ENCODE assay signal across 1 cellular context in the genomic region with DNA sequence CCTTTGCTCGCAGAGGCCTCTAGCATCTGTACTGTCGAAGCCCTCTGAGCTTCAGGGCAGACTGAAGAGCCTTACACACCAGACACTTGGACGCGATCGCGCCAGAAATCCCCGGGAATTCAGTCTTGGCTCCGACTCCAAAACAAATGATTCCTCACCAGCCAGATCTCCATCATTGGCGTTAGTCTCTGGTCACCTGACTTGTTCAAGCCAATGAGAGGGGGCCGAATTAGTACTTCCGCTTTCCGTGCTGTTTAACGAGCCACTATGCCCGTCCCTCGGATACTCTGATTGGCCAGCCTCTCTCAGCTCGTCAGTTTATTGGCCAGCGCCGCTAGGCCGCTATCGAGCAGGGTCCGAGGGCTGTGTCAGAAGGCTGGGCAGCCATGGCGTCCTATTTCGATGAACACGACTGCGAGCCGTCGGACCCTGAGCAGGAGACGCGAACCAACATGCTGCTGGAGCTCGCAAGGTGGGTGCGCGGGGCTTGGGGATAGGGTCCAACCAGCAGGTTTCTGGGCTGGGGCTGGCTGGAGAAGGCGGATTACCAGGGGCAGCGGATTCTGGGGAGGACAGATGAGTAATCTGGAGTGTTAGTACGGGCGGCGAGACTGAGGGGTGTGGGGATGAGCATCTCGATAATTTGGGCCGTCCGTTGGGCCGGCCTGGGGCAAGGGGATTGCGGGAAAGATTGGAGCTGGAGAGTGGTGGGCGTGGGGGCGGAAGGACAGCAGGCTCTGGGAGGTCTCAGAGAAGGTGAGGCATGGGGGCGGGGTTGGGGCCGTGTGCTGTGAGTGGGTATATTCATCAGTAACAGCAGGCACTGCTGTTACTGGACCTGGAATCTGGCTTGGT.
A peak's percentile ranks its signal among the peaks of the same experiment; 100 is the strongest.
TF ChIP-seq lines count a peak whose summit lies in the region.

Gene RNF181, plus strand, starts transcription at position 368 of the 855 bp plus-strand sequence. Its CDS starts 19 bp downstream, at position 387.

TF ChIP-seq in K562, 482 proteins besides CTCF, POLR2A, EP300 and RAD21 (continued from another document and continues in another):
- no peak for TF ChIP-seq PBX2 (CRISPR knock-in tag; IDR thresholded peaks at IDR 0.05; ENCODE audit: low read depth)
- TF ChIP-seq PBX2 (tag; conservative IDR thresholded peaks at IDR 0.05; ENCODE audit: low read depth) = no peak
- no peak for TF ChIP-seq SLC30A9 (CRISPR knock-in tag; IDR thresholded peaks at IDR 0.05)
- peak; percentile 48; the same call in 1 of the 2 replicates for TF ChIP-seq CBFA2T2 (conservative IDR thresholded peaks at IDR 0.05)
- no peak for TF ChIP-seq ZZZ3 (IDR thresholded peaks at IDR 0.05)
- TF ChIP-seq ETS2 (tag; IDR thresholded peaks at IDR 0.05; ENCODE audit: borderline replicate concordance, poor library complexity, severe bottlenecking) = no peak
- TF ChIP-seq ZNF197 (CRISPR knock-in tag; IDR thresholded peaks at IDR 0.05; ENCODE audit: low read depth) = no peak
- TF ChIP-seq RB1 (IDR thresholded peaks at IDR 0.05; ENCODE audit: low read depth) = peak; percentile 52; the same call in 1 of the 2 replicates
- TF ChIP-seq TRIM28 (IDR thresholded peaks at IDR 0.05) = no peak
- no peak for TF ChIP-seq ARHGAP35 (IDR thresholded peaks at IDR 0.05; ENCODE audit: partially characterized antibody)
- peak; percentile 91 for TF ChIP-seq RBFOX2 (IDR thresholded peaks at IDR 0.05; ENCODE audit: low read depth, low read length)
- no peak for TF ChIP-seq DNMT1 (IDR thresholded peaks at IDR 0.05)
- no peak for TF ChIP-seq NCOA4 (IDR thresholded peaks at IDR 0.05; ENCODE audit: partially characterized antibody)
- TF ChIP-seq YBX1 (IDR thresholded peaks at IDR 0.05) = no peak
- no peak for TF ChIP-seq GABPB2 (CRISPR knock-in tag; conservative IDR thresholded peaks at IDR 0.05)
- no peak for TF ChIP-seq FOXJ3 (CRISPR knock-in tag; IDR thresholded peaks at IDR 0.05)
- no peak for TF ChIP-seq ZC3H4 (CRISPR knock-in tag; IDR thresholded peaks at IDR 0.05; ENCODE audit: borderline replicate concordance)
- no peak for TF ChIP-seq PRMT5 (CRISPR knock-in tag; IDR thresholded peaks at IDR 0.05)
- peak in 1 of 2 experiments; percentile 18 for TF ChIP-seq E2F6 (IDR thresholded peaks at IDR 0.05; ENCODE audit: borderline replicate concordance in 1 of 2, extremely low read depth in 1 of 2, insufficient read depth in 1 of 2, insufficient read length in 1 of 2, low read depth in 1 of 2, low read length in 1 of 2, poor library complexity in 1 of 2, severe bottlenecking in 1 of 2)
- TF ChIP-seq PHB (CRISPR knock-in tag; IDR thresholded peaks at IDR 0.05) = 0 out of 2 replicates have a peak, but pooled peaks have one; percentile 53
- TF ChIP-seq ZNF232 (CRISPR knock-in tag; IDR thresholded peaks at IDR 0.05) = no peak
- no peak for TF ChIP-seq ZBTB8A (IDR thresholded peaks at IDR 0.05; ENCODE audit: partially characterized antibody)
- TF ChIP-seq HDGF (IDR thresholded peaks at IDR 0.05) = no peak
- no peak for TF ChIP-seq ZKSCAN8 (CRISPR knock-in tag; IDR thresholded peaks at IDR 0.05)
- TF ChIP-seq CCAR2 (IDR thresholded peaks at IDR 0.05; ENCODE audit: low read depth, low read length) = no peak
- TF ChIP-seq HMG20B (CRISPR knock-in tag; IDR thresholded peaks at IDR 0.05) = no peak
- no peak for TF ChIP-seq CREB3 (tag; conservative IDR thresholded peaks at IDR 0.05; ENCODE audit: low read depth)
- no peak for TF ChIP-seq MCM2 (IDR thresholded peaks at IDR 0.05; ENCODE audit: low read depth)
- TF ChIP-seq CHD2 (IDR thresholded peaks at IDR 0.05; ENCODE audit: low read depth, low read length) = peak; percentile 73
- no peak for TF ChIP-seq TAF15 (IDR thresholded peaks at IDR 0.05; ENCODE audit: low read depth, low read length)
- TF ChIP-seq HMG20A (CRISPR knock-in tag; conservative IDR thresholded peaks at IDR 0.05) = no peak
- no peak for TF ChIP-seq NFXL1 (CRISPR knock-in tag; IDR thresholded peaks at IDR 0.05)
- no peak for TF ChIP-seq MED1 (CRISPR knock-in tag; IDR thresholded peaks at IDR 0.05; ENCODE audit: borderline replicate concordance)
- no peak for TF ChIP-seq HDAC6 (IDR thresholded peaks at IDR 0.05; ENCODE audit: low read depth, low read length)
- no peak for TF ChIP-seq ETV1 (tag; conservative IDR thresholded peaks at IDR 0.05; ENCODE audit: low read depth)
- no peak for TF ChIP-seq FIP1L1 (IDR thresholded peaks at IDR 0.05; ENCODE audit: low read depth, low read length, poor library complexity, severe bottlenecking)
- TF ChIP-seq HIVEP1 (CRISPR knock-in tag; IDR thresholded peaks at IDR 0.05) = no peak
- TF ChIP-seq POLR3A (IDR thresholded peaks at IDR 0.05; ENCODE audit: borderline replicate concordance, extremely low read depth, insufficient read depth, insufficient read length) = no peak
- peak; percentile 83; the same call in 1 of the 2 replicates for TF ChIP-seq MTA3 (IDR thresholded peaks at IDR 0.05; ENCODE audit: borderline replicate concordance)
- TF ChIP-seq GTF2F1 (IDR thresholded peaks at IDR 0.05; ENCODE audit: low read depth, low read length) = peak; percentile 69; the same call in 1 of the 2 replicates
- TF ChIP-seq, protein P1, sequence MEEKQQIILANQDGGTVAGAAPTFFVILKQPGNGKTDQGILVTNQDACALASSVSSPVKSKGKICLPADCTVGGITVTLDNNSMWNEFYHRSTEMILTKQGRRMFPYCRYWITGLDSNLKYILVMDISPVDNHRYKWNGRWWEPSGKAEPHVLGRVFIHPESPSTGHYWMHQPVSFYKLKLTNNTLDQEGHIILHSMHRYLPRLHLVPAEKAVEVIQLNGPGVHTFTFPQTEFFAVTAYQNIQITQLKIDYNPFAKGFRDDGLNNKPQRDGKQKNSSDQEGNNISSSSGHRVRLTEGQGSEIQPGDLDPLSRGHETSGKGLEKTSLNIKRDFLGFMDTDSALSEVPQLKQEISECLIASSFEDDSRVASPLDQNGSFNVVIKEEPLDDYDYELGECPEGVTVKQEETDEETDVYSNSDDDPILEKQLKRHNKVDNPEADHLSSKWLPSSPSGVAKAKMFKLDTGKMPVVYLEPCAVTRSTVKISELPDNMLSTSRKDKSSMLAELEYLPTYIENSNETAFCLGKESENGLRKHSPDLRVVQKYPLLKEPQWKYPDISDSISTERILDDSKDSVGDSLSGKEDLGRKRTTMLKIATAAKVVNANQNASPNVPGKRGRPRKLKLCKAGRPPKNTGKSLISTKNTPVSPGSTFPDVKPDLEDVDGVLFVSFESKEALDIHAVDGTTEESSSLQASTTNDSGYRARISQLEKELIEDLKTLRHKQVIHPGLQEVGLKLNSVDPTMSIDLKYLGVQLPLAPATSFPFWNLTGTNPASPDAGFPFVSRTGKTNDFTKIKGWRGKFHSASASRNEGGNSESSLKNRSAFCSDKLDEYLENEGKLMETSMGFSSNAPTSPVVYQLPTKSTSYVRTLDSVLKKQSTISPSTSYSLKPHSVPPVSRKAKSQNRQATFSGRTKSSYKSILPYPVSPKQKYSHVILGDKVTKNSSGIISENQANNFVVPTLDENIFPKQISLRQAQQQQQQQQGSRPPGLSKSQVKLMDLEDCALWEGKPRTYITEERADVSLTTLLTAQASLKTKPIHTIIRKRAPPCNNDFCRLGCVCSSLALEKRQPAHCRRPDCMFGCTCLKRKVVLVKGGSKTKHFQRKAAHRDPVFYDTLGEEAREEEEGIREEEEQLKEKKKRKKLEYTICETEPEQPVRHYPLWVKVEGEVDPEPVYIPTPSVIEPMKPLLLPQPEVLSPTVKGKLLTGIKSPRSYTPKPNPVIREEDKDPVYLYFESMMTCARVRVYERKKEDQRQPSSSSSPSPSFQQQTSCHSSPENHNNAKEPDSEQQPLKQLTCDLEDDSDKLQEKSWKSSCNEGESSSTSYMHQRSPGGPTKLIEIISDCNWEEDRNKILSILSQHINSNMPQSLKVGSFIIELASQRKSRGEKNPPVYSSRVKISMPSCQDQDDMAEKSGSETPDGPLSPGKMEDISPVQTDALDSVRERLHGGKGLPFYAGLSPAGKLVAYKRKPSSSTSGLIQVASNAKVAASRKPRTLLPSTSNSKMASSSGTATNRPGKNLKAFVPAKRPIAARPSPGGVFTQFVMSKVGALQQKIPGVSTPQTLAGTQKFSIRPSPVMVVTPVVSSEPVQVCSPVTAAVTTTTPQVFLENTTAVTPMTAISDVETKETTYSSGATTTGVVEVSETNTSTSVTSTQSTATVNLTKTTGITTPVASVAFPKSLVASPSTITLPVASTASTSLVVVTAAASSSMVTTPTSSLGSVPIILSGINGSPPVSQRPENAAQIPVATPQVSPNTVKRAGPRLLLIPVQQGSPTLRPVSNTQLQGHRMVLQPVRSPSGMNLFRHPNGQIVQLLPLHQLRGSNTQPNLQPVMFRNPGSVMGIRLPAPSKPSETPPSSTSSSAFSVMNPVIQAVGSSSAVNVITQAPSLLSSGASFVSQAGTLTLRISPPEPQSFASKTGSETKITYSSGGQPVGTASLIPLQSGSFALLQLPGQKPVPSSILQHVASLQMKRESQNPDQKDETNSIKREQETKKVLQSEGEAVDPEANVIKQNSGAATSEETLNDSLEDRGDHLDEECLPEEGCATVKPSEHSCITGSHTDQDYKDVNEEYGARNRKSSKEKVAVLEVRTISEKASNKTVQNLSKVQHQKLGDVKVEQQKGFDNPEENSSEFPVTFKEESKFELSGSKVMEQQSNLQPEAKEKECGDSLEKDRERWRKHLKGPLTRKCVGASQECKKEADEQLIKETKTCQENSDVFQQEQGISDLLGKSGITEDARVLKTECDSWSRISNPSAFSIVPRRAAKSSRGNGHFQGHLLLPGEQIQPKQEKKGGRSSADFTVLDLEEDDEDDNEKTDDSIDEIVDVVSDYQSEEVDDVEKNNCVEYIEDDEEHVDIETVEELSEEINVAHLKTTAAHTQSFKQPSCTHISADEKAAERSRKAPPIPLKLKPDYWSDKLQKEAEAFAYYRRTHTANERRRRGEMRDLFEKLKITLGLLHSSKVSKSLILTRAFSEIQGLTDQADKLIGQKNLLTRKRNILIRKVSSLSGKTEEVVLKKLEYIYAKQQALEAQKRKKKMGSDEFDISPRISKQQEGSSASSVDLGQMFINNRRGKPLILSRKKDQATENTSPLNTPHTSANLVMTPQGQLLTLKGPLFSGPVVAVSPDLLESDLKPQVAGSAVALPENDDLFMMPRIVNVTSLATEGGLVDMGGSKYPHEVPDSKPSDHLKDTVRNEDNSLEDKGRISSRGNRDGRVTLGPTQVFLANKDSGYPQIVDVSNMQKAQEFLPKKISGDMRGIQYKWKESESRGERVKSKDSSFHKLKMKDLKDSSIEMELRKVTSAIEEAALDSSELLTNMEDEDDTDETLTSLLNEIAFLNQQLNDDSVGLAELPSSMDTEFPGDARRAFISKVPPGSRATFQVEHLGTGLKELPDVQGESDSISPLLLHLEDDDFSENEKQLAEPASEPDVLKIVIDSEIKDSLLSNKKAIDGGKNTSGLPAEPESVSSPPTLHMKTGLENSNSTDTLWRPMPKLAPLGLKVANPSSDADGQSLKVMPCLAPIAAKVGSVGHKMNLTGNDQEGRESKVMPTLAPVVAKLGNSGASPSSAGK (IDR thresholded peaks at IDR 0.05) = no peak
- no peak for TF ChIP-seq ESRRA (IDR thresholded peaks at IDR 0.05; ENCODE audit: borderline replicate concordance, low read depth)
- peak; percentile 66; the same call in 1 of the 2 replicates for TF ChIP-seq ATF7 (IDR thresholded peaks at IDR 0.05)
- no peak for TF ChIP-seq SETDB1 (IDR thresholded peaks at IDR 0.05; ENCODE audit: low read length)
- no peak for TF ChIP-seq SRSF7 (optimal IDR thresholded peaks at IDR 0.05; ENCODE audit: low read depth, low read length)
- TF ChIP-seq PHF20 (IDR thresholded peaks at IDR 0.05; ENCODE audit: partially characterized antibody) = peak; percentile 92
- no peak for TF ChIP-seq FOXA3 (CRISPR knock-in tag; conservative IDR thresholded peaks at IDR 0.05 in 1 of 2, IDR thresholded peaks at IDR 0.05 in 1 of 2)
- no peak for TF ChIP-seq NELFE (IDR thresholded peaks at IDR 0.05; ENCODE audit: insufficient read depth, insufficient read length)
- TF ChIP-seq U2AF2 (optimal IDR thresholded peaks at IDR 0.05; ENCODE audit: low read depth, low read length) = no peak
- TF ChIP-seq ZNF79 (CRISPR knock-in tag; IDR thresholded peaks at IDR 0.05; ENCODE audit: low read depth) = no peak
- no peak for TF ChIP-seq ZNF830 (CRISPR knock-in tag; IDR thresholded peaks at IDR 0.05)
- no peak for TF ChIP-seq SOX6 (IDR thresholded peaks at IDR 0.05)
- no peak for TF ChIP-seq TCFL5 (CRISPR knock-in tag; conservative IDR thresholded peaks at IDR 0.05)
- no peak for TF ChIP-seq ZNF444 (CRISPR knock-in tag; IDR thresholded peaks at IDR 0.05)
- no peak for TF ChIP-seq ZNF146 (CRISPR knock-in tag; IDR thresholded peaks at IDR 0.05; ENCODE audit: unreplicated experiment)
- no peak for TF ChIP-seq BRD4 (IDR thresholded peaks at IDR 0.05)
- no peak for TF ChIP-seq ZNF717 (CRISPR knock-in tag; IDR thresholded peaks at IDR 0.05)
- TF ChIP-seq POLR2AphosphoS2 (IDR thresholded peaks at IDR 0.05; ENCODE audit: low read length) = no peak
- no peak for TF ChIP-seq NR1H2 (CRISPR knock-in tag; IDR thresholded peaks at IDR 0.05)
- TF ChIP-seq PHF21A (IDR thresholded peaks at IDR 0.05; ENCODE audit: borderline replicate concordance, low read depth) = no peak; the same call in 1 of the 2 replicates
- no peak for TF ChIP-seq ZBED1 (IDR thresholded peaks at IDR 0.05)
